ENCODE assay signal across 9 cellular contexts in genomic region chr3:149815318-149815717, GRCh38. TPM values are rescaled to one million over a fixed set of nuclear protein-coding genes. Genes with fewer than 3 reads are reported as not detected.
DNase-seq lines count a peak whose midpoint lies in the region; ATAC-seq and TF ChIP-seq lines count a peak whose summit lies in the region.
"Had no signal": no experiment of that assay in that cellular context is flagged by ENCODE, and none has a peak within 500 bp of the region (broad histone marks: within the 10 kb centered on the region; RNA-seq: fewer than 3 reads in every experiment).

No MANE protein-coding gene starts in this region.

- peaks cover 31% of the 10 kb centered on the region; the same call in 1 of the 2 replicates for H4K20me1 ChIP-seq in DND-41 (ENCODE audit: insufficient read depth, low read length)
- no peaks in the 10 kb centered on the region for H4K20me1 ChIP-seq in neural cell (ENCODE audit: insufficient read depth)

- H3K79me2 ChIP-seq in DND-41 (ENCODE audit: insufficient read depth, low read length): peaks cover 72% of the 10 kb centered on the region
- H3K79me2 ChIP-seq in neural cell (replicated peaks; ENCODE audit: insufficient read depth, low read length): peaks cover 54% of the 10 kb centered on the region

- DNase-seq in DND-41 (no peak), NB4 (ENCODE audit: low read depth) (peak; percentile 45), caudate nucleus (lab: John Stamatoyannopoulos, UW) (no peak), HEK293T (ENCODE audit: extremely low spot score) (no peak), NCI-H1105 treated with DMSO at 0.1 percent for 48 hours (lab: John Stamatoyannopoulos, UW) (no peak)
- DNase-seq in activated CD4-positive, alpha-beta T cell treated with anti-CD3 and anti-CD28 coated beads for 1 hour: no peak
- DNase-seq: effector CD4-positive, alpha-beta T cell had no signal

- CTCF ChIA-PET in HEK293T (lab: Yijun Ruan, JAX): interaction anchor here (0.7 kb wide), 1 partner anchor 479 kb away, joined by 4 read pairs; no protein-coding TSS in a partner anchor

- H3K9me3 ChIP-seq in DND-41 (ENCODE audit: insufficient read depth, low read length, severe bottlenecking) (no peaks in the 10 kb centered on the region), neural cell (ENCODE audit: low read length) (no peaks in the 10 kb centered on the region)

- no peak for TF ChIP-seq RAD21 in neural cell (conservative IDR thresholded peaks at IDR 0.05)

- no peak for TF ChIP-seq EP300 in neural cell (conservative IDR thresholded peaks at IDR 0.05; ENCODE audit: poor library complexity, severe bottlenecking)

- H3K27ac ChIP-seq in DND-41 (ENCODE audit: low read length) (no peak overlapping the region), caudate nucleus (ENCODE audit: low read depth, low read length) (peak overlapping the region; percentile 95), neural cell (ENCODE audit: low read length) (no peak overlapping the region)

- ATAC-seq in DND-41 (ENCODE audit: insufficient read depth, low read depth): no peak
- ATAC-seq in GM18858 (IDR thresholded peaks at IDR 0.05; ENCODE audit: unreplicated experiment): no peak

- H3K4me2 ChIP-seq in DND-41 (ENCODE audit: insufficient read depth, low read length) (peak overlapping the region; percentile 73; the same call in 1 of the 2 replicates), neural cell (ENCODE audit: low read length) (peak overlapping the region; percentile 97)

- H3K9ac ChIP-seq in DND-41 (ENCODE audit: low read depth, low read length) (no peak overlapping the region), neural cell (ENCODE audit: low read length) (no peak overlapping the region)

- peaks cover 34% of the 10 kb centered on the region for H3K4me1 ChIP-seq in DND-41 (ENCODE audit: insufficient read depth, low read length)

- H3K9me2 ChIP-seq in neural cell (ENCODE audit: insufficient read depth, low read length): no peaks in the 10 kb centered on the region

- no peaks in the 10 kb centered on the region for H3F3A ChIP-seq in neural cell (ENCODE audit: insufficient read depth, low read length, poor library complexity, severe bottlenecking)

- no peak for TF ChIP-seq POLR2A in NB4 (IDR thresholded peaks at IDR 0.05; ENCODE audit: extremely low read depth, insufficient read length)

- H2AFZ ChIP-seq in DND-41 (ENCODE audit: low read depth, low read length): no peak overlapping the region
- no peak overlapping the region for H2AFZ ChIP-seq in neural cell (ENCODE audit: low read depth, low read length)

- POLR2A ChIA-PET in HEK293T (lab: Yijun Ruan, JAX): interaction anchor here (1.2 kb wide), 1 partner anchor 10 kb away, joined by 3 read pairs; no protein-coding TSS in a partner anchor

- no peaks in the 10 kb centered on the region for H3K36me3 ChIP-seq in DND-41 (ENCODE audit: insufficient read depth, low read length)
- H3K36me3 ChIP-seq in neural cell (ENCODE audit: insufficient read depth, low read length): no peaks in the 10 kb centered on the region

- H3K27me3 ChIP-seq in DND-41 (ENCODE audit: insufficient read depth, low read length, poor library complexity) (no peaks in the 10 kb centered on the region), neural cell (ENCODE audit: insufficient read depth, low read depth, low read length) (no peaks in the 10 kb centered on the region)

- H3K4me3 ChIP-seq in DND-41 (ENCODE audit: low read depth in 1 of 2, low read length in 2 of 2) (peak overlapping the region in 1 of 2 experiments; percentile 69; a peak in 1 of 4 replicates), NB4 (ENCODE audit: low read depth, low read length) (peak overlapping the region; percentile 93), neural cell (ENCODE audit: low read length) (peak overlapping the region; percentile 87)

- TF ChIP-seq CTCF in DND-41 (IDR thresholded peaks at IDR 0.05; ENCODE audit: borderline replicate concordance, extremely low read depth, low read length, poor library complexity, severe bottlenecking) (no peak), NB4 (IDR thresholded peaks at IDR 0.05; ENCODE audit: low read depth, low read length) (no peak), neural cell (IDR thresholded peaks at IDR 0.05; ENCODE audit: poor library complexity, severe bottlenecking) (no peak)

TF ChIP-seq in neural cell, 6 proteins besides CTCF, POLR2A, EP300 and RAD21:
- no peak for TF ChIP-seq MXI1 (conservative IDR thresholded peaks at IDR 0.05; ENCODE audit: poor library complexity, severe bottlenecking)
- TF ChIP-seq SMC3 (conservative IDR thresholded peaks at IDR 0.05; ENCODE audit: poor library complexity): no peak
- no peak for TF ChIP-seq EZH2 (IDR thresholded peaks at IDR 0.05; ENCODE audit: borderline replicate concordance, insufficient read depth, low read length, poor library complexity, severe bottlenecking)
- no peak for TF ChIP-seq POLR2AphosphoS5 (IDR thresholded peaks at IDR 0.05)
- TF ChIP-seq, protein P1, sequence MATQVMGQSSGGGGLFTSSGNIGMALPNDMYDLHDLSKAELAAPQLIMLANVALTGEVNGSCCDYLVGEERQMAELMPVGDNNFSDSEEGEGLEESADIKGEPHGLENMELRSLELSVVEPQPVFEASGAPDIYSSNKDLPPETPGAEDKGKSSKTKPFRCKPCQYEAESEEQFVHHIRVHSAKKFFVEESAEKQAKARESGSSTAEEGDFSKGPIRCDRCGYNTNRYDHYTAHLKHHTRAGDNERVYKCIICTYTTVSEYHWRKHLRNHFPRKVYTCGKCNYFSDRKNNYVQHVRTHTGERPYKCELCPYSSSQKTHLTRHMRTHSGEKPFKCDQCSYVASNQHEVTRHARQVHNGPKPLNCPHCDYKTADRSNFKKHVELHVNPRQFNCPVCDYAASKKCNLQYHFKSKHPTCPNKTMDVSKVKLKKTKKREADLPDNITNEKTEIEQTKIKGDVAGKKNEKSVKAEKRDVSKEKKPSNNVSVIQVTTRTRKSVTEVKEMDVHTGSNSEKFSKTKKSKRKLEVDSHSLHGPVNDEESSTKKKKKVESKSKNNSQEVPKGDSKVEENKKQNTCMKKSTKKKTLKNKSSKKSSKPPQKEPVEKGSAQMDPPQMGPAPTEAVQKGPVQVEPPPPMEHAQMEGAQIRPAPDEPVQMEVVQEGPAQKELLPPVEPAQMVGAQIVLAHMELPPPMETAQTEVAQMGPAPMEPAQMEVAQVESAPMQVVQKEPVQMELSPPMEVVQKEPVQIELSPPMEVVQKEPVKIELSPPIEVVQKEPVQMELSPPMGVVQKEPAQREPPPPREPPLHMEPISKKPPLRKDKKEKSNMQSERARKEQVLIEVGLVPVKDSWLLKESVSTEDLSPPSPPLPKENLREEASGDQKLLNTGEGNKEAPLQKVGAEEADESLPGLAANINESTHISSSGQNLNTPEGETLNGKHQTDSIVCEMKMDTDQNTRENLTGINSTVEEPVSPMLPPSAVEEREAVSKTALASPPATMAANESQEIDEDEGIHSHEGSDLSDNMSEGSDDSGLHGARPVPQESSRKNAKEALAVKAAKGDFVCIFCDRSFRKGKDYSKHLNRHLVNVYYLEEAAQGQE (IDR thresholded peaks at IDR 0.05; ENCODE audit: borderline replicate concordance): no peak
- TF ChIP-seq TAF1 (IDR thresholded peaks at IDR 0.05; ENCODE audit: low read depth): no peak
TF ChIP-seq in neural cell: peak in this region for 0.

TF ChIP-seq in HEK293T, 16 proteins besides CTCF, POLR2A, EP300 and RAD21:
- TF ChIP-seq CTBP1 (IDR thresholded peaks at IDR 0.05; ENCODE audit: borderline replicate concordance) (no peak), BHLHE40 (IDR thresholded peaks at IDR 0.05; ENCODE audit: borderline replicate concordance) (no peak), LEF1 (IDR thresholded peaks at IDR 0.05; ENCODE audit: borderline replicate concordance) (no peak), FOXM1 (IDR thresholded peaks at IDR 0.05; ENCODE audit: borderline replicate concordance) (no peak), TARDBP (IDR thresholded peaks at IDR 0.05) (no peak), SP1 (IDR thresholded peaks at IDR 0.05) (no peak), L3MBTL2 (conservative IDR thresholded peaks at IDR 0.05) (no peak), NFRKB (IDR thresholded peaks at IDR 0.05) (no peak), ZNF384 (IDR thresholded peaks at IDR 0.05) (no peak), SUZ12 (IDR thresholded peaks at IDR 0.05) (no peak), ELF4 (IDR thresholded peaks at IDR 0.05) (no peak), HDGF (IDR thresholded peaks at IDR 0.05; ENCODE audit: borderline replicate concordance) (no peak), FOXK2 (IDR thresholded peaks at IDR 0.05) (no peak), ARNT (IDR thresholded peaks at IDR 0.05) (no peak), PKNOX1 (IDR thresholded peaks at IDR 0.05) (no peak), FOXA1 (IDR thresholded peaks at IDR 0.05) (no peak)

RNA-seq across cellular contexts. Expression of gene RNF13, which starts 2.3 kb away (rescaled TPM):
- polyA plus RNA-seq in neural cell: 52.3 and 61.5 TPM in 2 replicates
- 109 and 115 TPM in 2 replicates for polyA minus RNA-seq in neural cell

RNA-seq across cellular contexts. Expression of gene ANKUB1, which starts 23.0 kb away (rescaled TPM):
- polyA plus RNA-seq in neural cell: not detected in 2 replicates
- not detected in 2 replicates for polyA minus RNA-seq in neural cell
